Comparison of ENCODE assay signal across 7 cellular contexts in genomic region chr9:32867601-32868204, GRCh38.
"Had no signal": no experiment of that assay in that cellular context is flagged by ENCODE, and none has a peak within 500 bp of the region (broad histone marks: within the 10 kb centered on the region; RNA-seq: fewer than 3 reads in every experiment).

No MANE protein-coding gene starts in this region.

- H3K4me2 ChIP-seq: GM23338 had no signal

- DNase-seq: H9, HCEC 1CT, HFFc6, KBM-7 had no signal

- ATAC-seq: GM23338, HepG2 had no signal

- H3K4me3 ChIP-seq: GM23338 had no signal

- H3K27ac ChIP-seq: HL-60 had no signal
